In the genomic region with DNA sequence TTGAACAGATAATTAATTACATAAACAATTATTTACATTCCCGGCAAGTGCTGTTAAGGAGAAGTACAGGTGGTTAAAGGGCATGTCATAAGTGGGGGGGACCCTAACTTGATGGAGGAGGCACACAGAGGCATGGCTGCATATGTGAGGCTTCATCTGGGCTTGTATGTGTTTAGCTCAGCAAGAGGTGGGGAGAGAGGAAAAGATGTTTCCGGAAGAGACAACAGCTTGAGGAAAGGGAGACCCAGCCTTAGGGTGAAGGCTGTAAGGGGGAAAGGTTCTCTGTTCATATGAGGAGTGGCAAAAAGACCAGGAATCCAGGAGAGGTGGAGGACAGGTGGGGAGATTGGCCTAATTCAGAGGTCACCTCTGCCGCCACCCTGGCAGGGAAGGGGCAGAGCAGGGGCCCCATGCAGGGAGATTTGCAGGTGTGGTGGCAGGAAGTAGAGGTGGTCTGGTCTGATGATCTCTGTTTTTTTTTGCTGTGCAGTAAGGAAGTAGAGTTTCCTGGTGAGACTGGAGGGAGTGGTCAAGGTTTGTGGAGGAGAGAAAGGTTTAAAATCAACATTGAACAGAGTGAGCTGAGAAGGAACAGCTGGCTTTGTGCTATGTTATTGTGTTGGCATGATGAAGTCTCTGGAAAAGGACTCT, we compare ENCODE assay signal across 10 cellular contexts. TPM values are rescaled to one million over a fixed set of nuclear protein-coding genes. Genes with fewer than 3 reads are reported as not detected.
DNase-seq lines count a peak whose midpoint lies in the region; ATAC-seq, FAIRE-seq and TF ChIP-seq lines count a peak whose summit lies in the region.
"Had no signal": no experiment of that assay in that cellular context is flagged by ENCODE, and none has a peak within 500 bp of the region (broad histone marks: within the 10 kb centered on the region; RNA-seq: fewer than 3 reads in every experiment).

No MANE protein-coding gene starts in this region.

- H3K27me3 ChIP-seq in pancreas (no peaks in the 10 kb centered on the region), SJCRH30 (no peaks in the 10 kb centered on the region)

- H3K4me3 ChIP-seq in pancreas (no peak overlapping the region), SJCRH30 (no peak overlapping the region)

- H3K27ac Mint-ChIP-seq in activated CD4-positive, alpha-beta T cell treated with anti-CD3 and anti-CD28 coated beads for 36 hours = peak overlapping the region; percentile 90

- POLR2A ChIA-PET in activated CD4-positive, alpha-beta T cell treated with anti-CD3 and anti-CD28 coated beads for 36 hours (lab: Charles Lee) = no interaction called here

- CTCF ChIA-PET in activated CD4-positive, alpha-beta T cell treated with anti-CD3 and anti-CD28 coated beads for 36 hours (lab: Charles Lee) = interaction anchor here (1.2 to 2.2 kb wide), 5 partner anchors 8 to 20 kb away, joined by 3 to 13 read pairs (median 5); no protein-coding TSS in a partner anchor

- no peaks in the 10 kb centered on the region for H3K9me3 Mint-ChIP-seq in activated CD4-positive, alpha-beta T cell treated with anti-CD3 and anti-CD28 coated beads for 36 hours (ENCODE audit: low read depth)

- ATAC-seq in activated CD4-positive, alpha-beta T cell treated with anti-CD3 and anti-CD28 coated beads for 36 hours = peak; percentile 28
- ATAC-seq in HG02642 (IDR thresholded peaks at IDR 0.05; ENCODE audit: poor library complexity, unreplicated experiment) (peak; percentile 84), pancreas (peak; percentile 42 to 73 (median 66))

- H3K36me3 Mint-ChIP-seq in activated CD4-positive, alpha-beta T cell treated with anti-CD3 and anti-CD28 coated beads for 36 hours (ENCODE audit: low read depth) = peaks cover 8% of the 10 kb centered on the region

- no peaks in the 10 kb centered on the region for H3K27me3 Mint-ChIP-seq in activated CD4-positive, alpha-beta T cell treated with anti-CD3 and anti-CD28 coated beads for 36 hours

- 48 to 51% methylated on average over 3 of the region's 3 CpGs for WGBS in pancreas, 2 donors

- no peak for TF ChIP-seq CTCF in pancreas (IDR thresholded peaks at IDR 0.05)

- H3K9me3 ChIP-seq in pancreas (no peaks in the 10 kb centered on the region), SJCRH30 (replicated peaks) (no peaks in the 10 kb centered on the region)

- peaks cover 89% of the 10 kb centered on the region for H3K4me1 Mint-ChIP-seq in activated CD4-positive, alpha-beta T cell treated with anti-CD3 and anti-CD28 coated beads for 36 hours

- intact Hi-C loops in activated CD4-positive, alpha-beta T cell treated with anti-CD3 and anti-CD28 coated beads for 36 hours (cut with DNase I, micrococcal nuclease) = loop anchor here in 1 of 2 experiments (2.0 kb wide), 1 partner anchor 17 kb away; no protein-coding TSS in a partner anchor
- intact Hi-C loops in pancreas (cut with DNase I) (no loop called here), posterior cingulate gyrus (cut with DNase I) (no loop called here)

- no peak for DNase-seq in activated CD4-positive, alpha-beta T cell treated with anti-CD3 and anti-CD28 coated beads for 36 hours
- no peak for DNase-seq in activated CD4-positive, alpha-beta T cell treated with anti-CD3 and anti-CD28 coated beads, Interleukin-2, amount 50 U/mL, for 4 hours
- DNase-seq in NCI-H69 (lab: John Stamatoyannopoulos, UW) (peak; percentile 74), pancreas (no peak), SJCRH30 (no peak), SHP77 (lab: John Stamatoyannopoulos, UW) (no peak), posterior cingulate gyrus (no peak)
- DNase-seq: NCI-H187 treated with DMSO at 0.1 percent for 48 hours had no signal

- H3K36me3 ChIP-seq in pancreas = no peaks in the 10 kb centered on the region
- H3K36me3 ChIP-seq in SJCRH30 = no peaks in the 10 kb centered on the region

- no peak for FAIRE-seq in pancreas (lab: Jason Lieb, UNC)
- FAIRE-seq: bronchial epithelial cell had no signal

- H3K4me1 ChIP-seq in pancreas (peaks cover 23 to 68% (median 38%) of the 10 kb centered on the region in 3 donors), SJCRH30 (peaks cover 18% of the 10 kb centered on the region)

- H3K27ac ChIP-seq in pancreas = peak overlapping the region; percentile 0 to 93 (median 40)
- no peak overlapping the region for H3K27ac ChIP-seq in SJCRH30

- peak overlapping the region; percentile 45 for H3K4me3 Mint-ChIP-seq in activated CD4-positive, alpha-beta T cell treated with anti-CD3 and anti-CD28 coated beads for 36 hours

RNA-seq across cellular contexts. Expression of gene TRAF5, which starts 9.0 kb away (rescaled TPM):
- total RNA-seq in activated CD4-positive, alpha-beta T cell treated with anti-CD3 and anti-CD28 coated beads for 36 hours = 10 to 100 TPM; 28.0 to 32.2 TPM
- 10 to 100 TPM; 14.5 to 26.1 (median 21.3) TPM for total RNA-seq in pancreas
- polyA plus RNA-seq in pancreas = 10 to 100 TPM; 23.8 to 26.6 TPM
- total RNA-seq in SJCRH30 (2014; rRNA removed; shearing (Covaris generic)) = 12.2 and 15.2 TPM in 2 replicates

Comparison
In these comparisons a context has a peak if more than half of its experiments do, and no peak if none do; other contexts are left out.
1. ATAC-seq: peak in every context shown above with its lines; median percentile 84 in HG02642; 66 in pancreas; 28 in activated CD4-positive, alpha-beta T cell treated with anti-CD3 and anti-CD28 coated beads for 36 hours.